Comparison of ENCODE assay signal across 2 cellular contexts in genomic region chrX:43121637-43122036, GRCh38.
TF ChIP-seq lines count a peak whose summit lies in the region.

No MANE protein-coding gene starts in this region.

TF ChIP-seq in HepG2, 621 proteins besides CTCF, POLR2A, EP300 and RAD21 (continued from another document):
- TF ChIP-seq HNF1B (CRISPR knock-in tag; IDR thresholded peaks at IDR 0.05) (no peak), TSC22D2 (CRISPR knock-in tag; IDR thresholded peaks at IDR 0.05; ENCODE audit: borderline replicate concordance) (no peak), CEBPB (IDR thresholded peaks at IDR 0.05; ENCODE audit: borderline replicate concordance, low read depth, low read length) (no peak), ZNF678 (CRISPR knock-in tag; IDR thresholded peaks at IDR 0.05) (no peak), ZNF558 (CRISPR knock-in tag; IDR thresholded peaks at IDR 0.05; ENCODE audit: borderline replicate concordance) (no peak), KLF11 (CRISPR knock-in tag; IDR thresholded peaks at IDR 0.05) (no peak), MYC (CRISPR knock-in tag; IDR thresholded peaks at IDR 0.05; ENCODE audit: borderline replicate concordance) (no peak), MTF2 (CRISPR knock-in tag; IDR thresholded peaks at IDR 0.05; ENCODE audit: borderline replicate concordance) (no peak), NR0B2 (CRISPR knock-in tag; IDR thresholded peaks at IDR 0.05) (no peak), ZNF878 (CRISPR knock-in tag; IDR thresholded peaks at IDR 0.05) (no peak), AGO1 (IDR thresholded peaks at IDR 0.05; ENCODE audit: low read depth, low read length, poor library complexity, severe bottlenecking) (no peak), TCF7 (IDR thresholded peaks at IDR 0.05; ENCODE audit: low read depth) (no peak), ZNF780A (CRISPR knock-in tag; IDR thresholded peaks at IDR 0.05) (no peak), ZNF180 (CRISPR knock-in tag; IDR thresholded peaks at IDR 0.05; ENCODE audit: borderline replicate concordance, low read depth) (no peak), SIX1 (CRISPR knock-in tag; IDR thresholded peaks at IDR 0.05; ENCODE audit: borderline replicate concordance) (no peak)

TF ChIP-seq in SK-N-SH, 30 proteins besides CTCF, POLR2A, EP300 and RAD21 (continued from another document):
- TF ChIP-seq TAF1 (IDR thresholded peaks at IDR 0.05; ENCODE audit: borderline replicate concordance, low read depth, low read length) (no peak), GATA2 (CRISPR knock-in tag; IDR thresholded peaks at IDR 0.05) (no peak), PBX3 (IDR thresholded peaks at IDR 0.05) (no peak), TCF12 (IDR thresholded peaks at IDR 0.05) (no peak), POLR2AphosphoS5 (IDR thresholded peaks at IDR 0.05; ENCODE audit: low read depth, low read length) (no peak), FOXJ3 (CRISPR knock-in tag; IDR thresholded peaks at IDR 0.05) (no peak), USF2 (IDR thresholded peaks at IDR 0.05; ENCODE audit: borderline replicate concordance, low read depth, low read length) (no peak), ZBTB33 (IDR thresholded peaks at IDR 0.05; ENCODE audit: borderline replicate concordance, low read depth) (no peak), ELF1 (IDR thresholded peaks at IDR 0.05) (no peak)
